ENCODE assay signal across 19 cellular contexts in genomic region chr11:130865772-130866114, GRCh38. TPM values are rescaled to one million over a fixed set of nuclear protein-coding genes. Genes with fewer than 3 reads are reported as not detected.
A peak's percentile ranks its signal among the peaks of the same experiment; 100 is the strongest.
DNase-seq lines count a peak whose midpoint lies in the region; ATAC-seq, FAIRE-seq and TF ChIP-seq lines count a peak whose summit lies in the region.
"Had no signal": no experiment of that assay in that cellular context is flagged by ENCODE, and none has a peak within 500 bp of the region (broad histone marks: within the 10 kb centered on the region; RNA-seq: fewer than 3 reads in every experiment).

No MANE protein-coding gene starts in this region.

- H3K4me3 ChIP-seq in astrocyte (ENCODE audit: insufficient read depth, low read depth, low read length): no peak overlapping the region
- H3K4me3 ChIP-seq in thoracic aorta: no peak overlapping the region
- H3K4me3 ChIP-seq: MG63 had no signal

- peak overlapping the region; percentile 85 for H3K27ac Mint-ChIP-seq in astrocyte (ENCODE audit: unreplicated experiment)
- H3K27ac Mint-ChIP-seq: B cell; CD4-positive, alpha-beta T cell; HFFc6 had no signal

- H3K9me3 ChIP-seq in astrocyte (ENCODE audit: insufficient read depth, low read depth, low read length) (no peaks in the 10 kb centered on the region), thoracic aorta (no peaks in the 10 kb centered on the region)
- H3K9me3 ChIP-seq: MG63 had no signal

- no peaks in the 10 kb centered on the region for H3K4me1 ChIP-seq in astrocyte (ENCODE audit: insufficient read depth, low read length)
- peaks cover 18 to 56% of the 10 kb centered on the region in 2 donors for H3K4me1 ChIP-seq in thoracic aorta (ENCODE audit: control insufficient read depth in 1 of 2, low read depth in 2 of 2)

- H3K27ac ChIP-seq in astrocyte (ENCODE audit: low read depth, low read length) (no peak overlapping the region), thoracic aorta (peak overlapping the region; percentile 75 to 79)

- DNase-seq in astrocyte (ENCODE audit: low read depth): no peak
- DNase-seq in left cardiac atrium: no peak
- DNase-seq in myocyte (ENCODE audit: low read depth): peak; percentile 77
- DNase-seq in thoracic aorta (ENCODE audit: low spot score): no peak
- no peak for DNase-seq in NCI-H1092 (lab: John Stamatoyannopoulos, UW)
- no peak for DNase-seq in NCI-H446 treated with DMSO at 0.1 percent for 48 hours (lab: John Stamatoyannopoulos, UW)
- DNase-seq: CD4-positive, alpha-beta T cell; DND-41; GDM1; HFFc6; MG63; NCI-H187 treated with DMSO at 0.1 percent for 48 hours; NCI-H2171; NCI-H510A treated with DMSO at 0.1 percent for 48 hours had no signal

- H3K36me3 ChIP-seq in astrocyte (ENCODE audit: insufficient read depth, low read length): peaks cover 3% of the 10 kb centered on the region
- no peaks in the 10 kb centered on the region for H3K36me3 ChIP-seq in thoracic aorta
- H3K36me3 ChIP-seq: MG63 had no signal

- H3K9me3 Mint-ChIP-seq in astrocyte (ENCODE audit: unreplicated experiment): no peaks in the 10 kb centered on the region
- H3K9me3 Mint-ChIP-seq: CD4-positive, alpha-beta T cell; HFFc6 had no signal

- H3K27me3 ChIP-seq in astrocyte (ENCODE audit: insufficient read depth, low read length): no peaks in the 10 kb centered on the region
- no peaks in the 10 kb centered on the region for H3K27me3 ChIP-seq in thoracic aorta (replicated peaks; ENCODE audit: insufficient read depth)
- H3K27me3 ChIP-seq: MG63 had no signal

- H4K20me1 ChIP-seq in astrocyte (ENCODE audit: insufficient read depth, low read length): no peaks in the 10 kb centered on the region

- no peak overlapping the region for H3K9ac ChIP-seq in astrocyte (ENCODE audit: low read length)

- TF ChIP-seq CTCF in astrocyte (IDR thresholded peaks at IDR 0.05; ENCODE audit: insufficient read depth, low read depth, low read length) (no peak), thoracic aorta (IDR thresholded peaks at IDR 0.05) (no peak)

- no peak overlapping the region for H2AFZ ChIP-seq in astrocyte (ENCODE audit: low read depth, low read length)

- peaks cover 4% of the 10 kb centered on the region for H3K27me3 Mint-ChIP-seq in astrocyte (ENCODE audit: low read depth, unreplicated experiment)
- H3K27me3 Mint-ChIP-seq: B cell; CD4-positive, alpha-beta T cell had no signal

- peaks cover 3% of the 10 kb centered on the region for H3K36me3 Mint-ChIP-seq in astrocyte (ENCODE audit: low read depth, unreplicated experiment)

- FAIRE-seq in astrocyte (lab: Jason Lieb, UNC): no peak
- FAIRE-seq: D721Med, GM12892 had no signal

- no peak overlapping the region for H3K4me3 Mint-ChIP-seq in astrocyte (ENCODE audit: unreplicated experiment)
- H3K4me3 Mint-ChIP-seq: B cell; CD4-positive, alpha-beta T cell; HFFc6 had no signal

- ATAC-seq in left cardiac atrium (peak; percentile 44 to 51), thoracic aorta (ENCODE audit: insufficient number of reproducible peaks, low FRiP score, low read depth) (peak; percentile 4), GM18870 (IDR thresholded peaks at IDR 0.05; ENCODE audit: unreplicated experiment) (no peak), HG02840 (IDR thresholded peaks at IDR 0.05; ENCODE audit: low FRiP score, unreplicated experiment) (no peak)

- no peak overlapping the region for H3K4me2 ChIP-seq in astrocyte (ENCODE audit: low read length)

- H3K79me2 ChIP-seq in astrocyte (ENCODE audit: insufficient read depth, low read length): no peaks in the 10 kb centered on the region

- intact Hi-C loops in left cardiac atrium (cut with DNase I): loop anchor here in 1 of 2 donors (10.0 kb wide), 1 partner anchor 651 kb away; no protein-coding TSS in a partner anchor

- H3K4me1 Mint-ChIP-seq in astrocyte (ENCODE audit: low read depth, unreplicated experiment): peaks cover 6% of the 10 kb centered on the region

RNA-seq across cellular contexts. Expression of gene SNX19, which starts 50.5 kb away (rescaled TPM):
- total RNA-seq in astrocyte: 45.6 and 48.4 TPM in 2 replicates
- 10 to 100 TPM; 46.8 to 47.7 TPM for total RNA-seq in left cardiac atrium
- 134 and 143 TPM in 2 replicates for total RNA-seq in myocyte
- 53.9 TPM for polyA plus RNA-seq in myocyte (2012)
- total RNA-seq in thoracic aorta: 100 to 1,000 TPM; 102 to 126 TPM

Comparison
In these comparisons a context has a peak if more than half of its experiments do, and no peak if none do; other contexts are left out.
1. ATAC-seq: peak in left cardiac atrium (2 of 2) and thoracic aorta (single experiment); none in GM18870 (single experiment) and HG02840 (single experiment).